ENCODE assay signal across 15 cellular contexts in genomic region chr9:748861-749497, GRCh38.
DNase-seq lines count a peak whose midpoint lies in the region; ATAC-seq, FAIRE-seq and TF ChIP-seq lines count a peak whose summit lies in the region.
"Had no signal": no experiment of that assay in that cellular context is flagged by ENCODE, and none has a peak within 500 bp of the region (broad histone marks: within the 10 kb centered on the region; RNA-seq: fewer than 3 reads in every experiment).

No MANE protein-coding gene starts in this region.

- in situ Hi-C loops in GM13977 (cut with MboI; ENCODE audit: low pct_unique_long_range_greater_than_20kb, low sequenced_read_pairs, unreplicated experiment): no loop called here

- H3K9me3 ChIP-seq in left ventricle myocardium inferior (replicated peaks) (no peaks in the 10 kb centered on the region), heart left ventricle (no peaks in the 10 kb centered on the region), kidney (ENCODE audit: control insufficient read depth in 1 of 2, low read length in 2 of 2) (no peaks in the 10 kb centered on the region)
- H3K9me3 ChIP-seq: esophagus muscularis mucosa had no signal

- H3K27ac Mint-ChIP-seq in activated naive CD8-positive, alpha-beta T cell treated with anti-CD3 and anti-CD28 coated beads, Interleukin-2, amount 50 U/mL, for 24 hours: no peak overlapping the region
- H3K27ac Mint-ChIP-seq in naive thymus-derived CD8-positive, alpha-beta T cell: peak overlapping the region in 6 of 10 donors; percentile 11 to 88 (median 47)
- peak overlapping the region; percentile 21 for H3K27ac Mint-ChIP-seq in type B pancreatic cell

- FAIRE-seq in kidney (lab: Jason Lieb, UNC): no peak
- FAIRE-seq: colon, GM18507 had no signal

- peaks cover 45% of the 10 kb centered on the region for H3K4me1 Mint-ChIP-seq in activated naive CD8-positive, alpha-beta T cell treated with anti-CD3 and anti-CD28 coated beads, Interleukin-2, amount 50 U/mL, for 24 hours
- peaks cover 17 to 54% (median 50%) of the 10 kb centered on the region in 4 donors for H3K4me1 Mint-ChIP-seq in naive thymus-derived CD8-positive, alpha-beta T cell
- peaks cover 12% of the 10 kb centered on the region for H3K4me1 Mint-ChIP-seq in type B pancreatic cell (ENCODE audit: unreplicated experiment)

- POLR2A ChIA-PET in naive thymus-derived CD8-positive, alpha-beta T cell (lab: Charles Lee): no interaction called here

- H3K4me3 ChIP-seq in left ventricle myocardium inferior (no peak overlapping the region), heart left ventricle (no peak overlapping the region), kidney (ENCODE audit: low read length in 2 of 2) (no peak overlapping the region)
- H3K4me3 ChIP-seq: esophagus muscularis mucosa, PC-9 had no signal

- WGBS in heart left ventricle, 4 donors: 89 to 96% (median 93%) methylated on average over 10 of the region's 10 CpGs

- H3K4me1 ChIP-seq in left ventricle myocardium inferior (peaks cover 70% of the 10 kb centered on the region), heart left ventricle (peaks cover 0 to 53% (median 43%) of the 10 kb centered on the region in 12 donors), kidney (ENCODE audit: control insufficient read depth in 1 of 2, insufficient read depth in 1 of 2, low read depth in 1 of 2, low read length in 2 of 2) (peaks cover 0 to 3% of the 10 kb centered on the region in 2 donors)

- no peak overlapping the region for H3K9ac ChIP-seq in kidney (ENCODE audit: low read length in 2 of 2)

- ATAC-seq in heart left ventricle: no peak
- no peak for ATAC-seq in activated naive CD8-positive, alpha-beta T cell treated with anti-CD3 and anti-CD28 coated beads, Interleukin-2, amount 50 U/mL, for 24 hours
- no peak for ATAC-seq in naive thymus-derived CD8-positive, alpha-beta T cell
- ATAC-seq: left colon had no signal

- TF ChIP-seq CTCF in left ventricle myocardium inferior (IDR thresholded peaks at IDR 0.05; ENCODE audit: borderline replicate concordance) (no peak), heart left ventricle (IDR thresholded peaks at IDR 0.05) (no peak), type B pancreatic cell (conservative IDR thresholded peaks at IDR 0.05) (no peak), kidney (IDR thresholded peaks at IDR 0.05; ENCODE audit: borderline replicate concordance, extremely low read depth, insufficient read depth) (no peak), GM13977 (IDR thresholded peaks at IDR 0.05; ENCODE audit: extremely low read depth, insufficient read depth, missing control alignments) (no peak)

- no peaks in the 10 kb centered on the region for H3K36me3 Mint-ChIP-seq in activated naive CD8-positive, alpha-beta T cell treated with anti-CD3 and anti-CD28 coated beads, Interleukin-2, amount 50 U/mL, for 24 hours (ENCODE audit: low read depth)
- H3K36me3 Mint-ChIP-seq in naive thymus-derived CD8-positive, alpha-beta T cell: peaks cover 0 to 9% (median 8%) of the 10 kb centered on the region in 3 donors
- peaks cover 18% of the 10 kb centered on the region for H3K36me3 Mint-ChIP-seq in type B pancreatic cell

- no peaks in the 10 kb centered on the region for H3K27me3 Mint-ChIP-seq in activated naive CD8-positive, alpha-beta T cell treated with anti-CD3 and anti-CD28 coated beads, Interleukin-2, amount 50 U/mL, for 24 hours
- peaks cover 0 to 2% (median 0%) of the 10 kb centered on the region in 5 donors for H3K27me3 Mint-ChIP-seq in naive thymus-derived CD8-positive, alpha-beta T cell
- no peaks in the 10 kb centered on the region for H3K27me3 Mint-ChIP-seq in type B pancreatic cell

- no peak for TF ChIP-seq POLR2A in heart left ventricle (IDR thresholded peaks at IDR 0.05)

- H3K36me3 ChIP-seq in left ventricle myocardium inferior (peaks cover 37% of the 10 kb centered on the region), heart left ventricle (peaks cover 0 to 57% (median 14%) of the 10 kb centered on the region in 9 donors), kidney (ENCODE audit: control insufficient read depth in 1 of 2, insufficient read depth in 2 of 2, low read length in 2 of 2) (peaks cover 8 to 24% of the 10 kb centered on the region in 2 donors)

- H3K27me3 ChIP-seq in left ventricle myocardium inferior (ENCODE audit: low read depth) (no peaks in the 10 kb centered on the region), heart left ventricle (no peaks in the 10 kb centered on the region)
- H3K27me3 ChIP-seq: esophagus muscularis mucosa had no signal

- intact Hi-C loops in left ventricle myocardium inferior (cut with micrococcal nuclease): no loop called here
- intact Hi-C loops in heart left ventricle (cut with DNase I): no loop called here
- intact Hi-C loops in kidney (cut with DNase I): no loop called here

- peak overlapping the region; percentile 94 for H3K27ac ChIP-seq in left ventricle myocardium inferior (replicated peaks)
- H3K27ac ChIP-seq in heart left ventricle: peak overlapping the region in 4 of 12 donors; percentile 22 to 75 (median 50)
- no peak overlapping the region for H3K27ac ChIP-seq in kidney (ENCODE audit: low read depth in 2 of 2, low read length in 2 of 2)
- H3K27ac ChIP-seq: PC-9 had no signal

- DNase-seq in left ventricle myocardium inferior (no peak), heart left ventricle (no peak), type B pancreatic cell (ENCODE audit: extremely low spot score, unreplicated experiment) (no peak), kidney (no peak), GM13977 (ENCODE audit: low spot score) (no peak), A172 (ENCODE audit: low spot score) (no peak)
- no peak for DNase-seq in activated naive CD8-positive, alpha-beta T cell treated with anti-CD3 and anti-CD28 coated beads, Interleukin-2, amount 50 U/mL, for 24 hours
- no peak for DNase-seq in naive thymus-derived CD8-positive, alpha-beta T cell
- DNase-seq: activated CD4-positive, CD25-positive, alpha-beta regulatory T cell; left colon; NCI-H1105 treated with DMSO at 0.1 percent for 48 hours; PC-9 had no signal

- peak overlapping the region; percentile 21 for H3K4me3 Mint-ChIP-seq in activated naive CD8-positive, alpha-beta T cell treated with anti-CD3 and anti-CD28 coated beads, Interleukin-2, amount 50 U/mL, for 24 hours
- H3K4me3 Mint-ChIP-seq in naive thymus-derived CD8-positive, alpha-beta T cell: peak overlapping the region in 7 of 10 donors; percentile 10 to 76 (median 43)
- no peak overlapping the region for H3K4me3 Mint-ChIP-seq in type B pancreatic cell

- no peaks in the 10 kb centered on the region for H3K9me3 Mint-ChIP-seq in activated naive CD8-positive, alpha-beta T cell treated with anti-CD3 and anti-CD28 coated beads, Interleukin-2, amount 50 U/mL, for 24 hours
- H3K9me3 Mint-ChIP-seq in naive thymus-derived CD8-positive, alpha-beta T cell: no peaks in the 10 kb centered on the region
- no peaks in the 10 kb centered on the region for H3K9me3 Mint-ChIP-seq in type B pancreatic cell
